Comparison of ENCODE assay signal across 30 cellular contexts in genomic region chr15:84033793-84034553, GRCh38.
DNase-seq lines count a peak whose midpoint lies in the region; ATAC-seq and TF ChIP-seq lines count a peak whose summit lies in the region.
"Had no signal": no experiment of that assay in that cellular context is flagged by ENCODE, and none has a peak within 500 bp of the region (broad histone marks: within the 10 kb centered on the region; RNA-seq: fewer than 3 reads in every experiment).

No MANE protein-coding gene starts in this region.

- DNase-seq in COLO829 (ENCODE audit: low spot score) (peak; percentile 9), M059J (ENCODE audit: low read depth) (peak; percentile 7), cardiac fibroblast (ENCODE audit: low read depth in 2 of 2) (peak; percentile 10 to 22), kidney tubule cell (ENCODE audit: low spot score) (peak; percentile 22), iPS-NIHi11 (ENCODE audit: low spot score) (no peak)
- no peak for DNase-seq in stimulated activated naive CD4-positive, alpha-beta T cell treated with Interleukin-2 at 50 U/mL for 16 hours (lab: John Stamatoyannopoulos, UW)
- no peak for DNase-seq in activated effector memory CD4-positive, alpha-beta T cell treated with Interleukin-2 at 50 U/mL for 16 hours
- DNase-seq: activated B cell treated with CpG ODN at 0.5 μM for 24 hours; activated CD4-positive, alpha-beta memory T cell treated with anti-CD3 and anti-CD28 coated beads for 36 hours; activated CD8-positive, alpha-beta memory T cell treated with anti-CD3 and anti-CD28 coated beads, Interleukin-2, amount 50 U/mL, for 4 hours; cerebellar nuclear complex; DMS79; dorsolateral prefrontal cortex; GF-D8; glutamatergic neuron; kidney; NCI-H146; NCI-H510A treated with DMSO at 0.1 percent for 48 hours; NK-92 treated with Interleukin-12 subunit alpha and Interleukin-12 subunit beta, amount 100 ng/mL, for 24 hours; PC-9; SHP77; stimulated activated CD4-positive, alpha-beta T cell treated with anti-CD3 and anti-CD28 coated beads, Interleukin-2, amount 100 ng/mL, for 48 hours; upper lobe of left lung had no signal

- ATAC-seq in GM18909 (IDR thresholded peaks at IDR 0.05; ENCODE audit: poor library complexity, unreplicated experiment) = no peak

- no peak overlapping the region for H3K4me3 ChIP-seq in cardiac fibroblast (replicated peaks in 1 of 2; ENCODE audit: low read depth in 2 of 2, low read length in 2 of 2)
- H3K4me3 ChIP-seq: ascending aorta, BLaER1, dorsolateral prefrontal cortex, HAP-1, lung, pancreas, PC-9, right atrium auricular region, upper lobe of left lung had no signal

- no peak for TF ChIP-seq CTCF in cardiac fibroblast (IDR thresholded peaks at IDR 0.05; ENCODE audit: low read depth, low read length)

Comparison
In these comparisons a context has a peak if more than half of its experiments do, and no peak if none do; other contexts are left out.
1. DNase-seq: peak in COLO829 (single experiment), M059J (single experiment), cardiac fibroblast (2 of 2) and kidney tubule cell (single experiment); none in stimulated activated naive CD4-positive, alpha-beta T cell treated with Interleukin-2 at 50 U/mL for 16 hours (single experiment), iPS-NIHi11 (single experiment) and activated effector memory CD4-positive, alpha-beta T cell treated with Interleukin-2 at 50 U/mL for 16 hours (single experiment).